ENCODE assay signal across 8 cellular contexts in the genomic region with DNA sequence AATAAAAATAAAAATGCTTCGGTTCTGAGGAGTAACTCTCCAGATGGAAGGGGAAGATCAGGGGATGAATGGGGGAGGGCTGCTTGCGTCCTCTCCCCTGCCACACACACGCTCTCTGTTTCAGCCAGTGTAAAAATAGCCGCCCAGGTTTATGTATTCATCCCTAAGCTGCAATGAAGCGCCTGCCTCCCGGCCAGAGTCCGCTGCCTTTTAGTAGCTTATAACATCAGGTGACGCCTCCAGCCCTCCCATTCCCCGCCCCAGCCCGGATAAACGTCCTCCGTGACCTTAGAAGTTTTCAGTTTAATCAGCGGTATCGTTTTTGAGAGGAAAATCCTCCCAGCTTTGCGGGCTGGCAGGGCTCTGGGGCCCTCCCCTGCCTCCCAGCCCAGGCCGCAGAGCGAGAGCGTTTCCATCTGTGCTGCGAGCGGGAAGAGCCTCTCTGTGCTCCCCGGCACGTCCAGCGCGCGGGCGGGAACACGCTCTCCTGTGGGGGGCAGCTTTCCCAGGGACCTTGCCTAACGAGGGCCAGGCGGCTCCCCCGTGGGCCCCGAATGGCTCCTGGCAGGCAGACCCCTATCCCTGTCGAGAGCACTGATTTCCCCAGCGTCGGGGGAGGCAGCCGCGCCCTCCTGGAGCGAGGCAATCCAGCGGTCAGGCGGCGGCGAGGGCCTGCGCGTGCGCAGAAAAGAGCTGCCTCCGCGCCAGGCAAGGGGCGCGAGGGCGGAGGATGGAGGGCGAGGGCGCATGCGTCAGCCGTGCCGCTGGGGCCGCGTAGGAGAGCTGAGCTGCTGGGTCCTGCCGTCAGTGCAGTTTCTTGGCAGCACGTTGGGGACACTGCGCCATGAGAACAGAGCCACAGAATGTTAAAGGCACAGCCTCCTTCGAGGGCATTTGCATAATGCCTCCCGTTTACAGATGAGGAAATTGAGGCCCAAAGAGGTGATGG.
DNase-seq lines count a peak whose midpoint lies in the region; ATAC-seq and TF ChIP-seq lines count a peak whose summit lies in the region.

No MANE protein-coding gene starts in this region.

- H3K79me2 ChIP-seq in neural progenitor cell (ENCODE audit: low read depth), result no peaks in the 10 kb centered on the region

- H3K27me3 Mint-ChIP-seq in Calu3 (ENCODE audit: unreplicated experiment) (no peaks in the 10 kb centered on the region), neural progenitor cell (ENCODE audit: insufficient read depth, low read depth) (peaks cover 6% of the 10 kb centered on the region)
- H3K27me3 Mint-ChIP-seq in activated T-cell treated with anti-CD3 and anti-CD28 coated beads, Interleukin-2, amount 50 U/mL, for 24 hours, result no peaks in the 10 kb centered on the region

- peak overlapping the region; percentile 75 for H3K4me2 ChIP-seq in neural progenitor cell

- H3K9ac ChIP-seq in neural progenitor cell, result no peak overlapping the region

- peak; percentile 72 for ATAC-seq in GM21619 (IDR thresholded peaks at IDR 0.05; ENCODE audit: unreplicated experiment)

- peaks cover 37% of the 10 kb centered on the region for H3K36me3 Mint-ChIP-seq in Calu3 (ENCODE audit: insufficient read depth, unreplicated experiment)
- H3K36me3 Mint-ChIP-seq in activated T-cell treated with anti-CD3 and anti-CD28 coated beads, Interleukin-2, amount 50 U/mL, for 24 hours (ENCODE audit: low read depth), result no peaks in the 10 kb centered on the region
- H3K36me3 Mint-ChIP-seq in neural progenitor cell, result no peaks in the 10 kb centered on the region

- DNase-seq in Calu3, result peak; percentile 100
- peak; percentile 95 for DNase-seq in KBM-7
- peak; percentile 94 for DNase-seq in activated T-cell treated with anti-CD3 and anti-CD28 coated beads, Interleukin-2, amount 50 U/mL, for 24 hours
- DNase-seq in fibroblast of the aortic adventitia (ENCODE audit: low read depth), result peak; percentile 98
- peak; percentile 96 for DNase-seq in neural progenitor cell (ENCODE audit: low spot score)
- DNase-seq in superior temporal gyrus (ENCODE audit: extremely low spot score), result peak; percentile 95
- DNase-seq in C1 segment of cervical spinal cord (lab: John Stamatoyannopoulos, UW), result no peak

- H3K4me3 Mint-ChIP-seq in Calu3 (ENCODE audit: low read depth, unreplicated experiment), result peak overlapping the region; percentile 83
- H3K4me3 Mint-ChIP-seq in activated T-cell treated with anti-CD3 and anti-CD28 coated beads, Interleukin-2, amount 50 U/mL, for 24 hours, result peak overlapping the region; percentile 74
- H3K4me3 Mint-ChIP-seq in neural progenitor cell, result peak overlapping the region; percentile 87

- CTCF ChIA-PET in Calu3 (lab: Charles Lee), result interaction anchor here (0.6 to 3.4 kb wide), 32 partner anchors 10 to 1045 kb away, joined by 3 to 49 read pairs (median 4); a partner anchor contains a TSS

- no peaks in the 10 kb centered on the region for H3K36me3 ChIP-seq in neural progenitor cell

- no peaks in the 10 kb centered on the region for H3K9me3 ChIP-seq in neural progenitor cell (ENCODE audit: low read depth)

- H3K4me1 Mint-ChIP-seq in Calu3 (ENCODE audit: low read depth, unreplicated experiment), result peaks cover 76% of the 10 kb centered on the region
- peaks cover 56% of the 10 kb centered on the region for H3K4me1 Mint-ChIP-seq in activated T-cell treated with anti-CD3 and anti-CD28 coated beads, Interleukin-2, amount 50 U/mL, for 24 hours (ENCODE audit: low read depth)
- peaks cover 31% of the 10 kb centered on the region for H3K4me1 Mint-ChIP-seq in neural progenitor cell

- peaks cover 6% of the 10 kb centered on the region for H3K27me3 ChIP-seq in neural progenitor cell

- H3K4me3 ChIP-seq in fibroblast of the aortic adventitia (ENCODE audit: low read depth, low read length) (peak overlapping the region; percentile 66), neural progenitor cell (peak overlapping the region; percentile 51)

- no TSS peak for BruUV-seq in Calu3 (replicated peaks; lab: Mats Ljungman, UMichigan)

- peak overlapping the region; percentile 83 for H2AFZ ChIP-seq in neural progenitor cell (replicated peaks)

- H3K27ac Mint-ChIP-seq in Calu3 (ENCODE audit: unreplicated experiment), result peak overlapping the region; percentile 94
- H3K27ac Mint-ChIP-seq in activated T-cell treated with anti-CD3 and anti-CD28 coated beads, Interleukin-2, amount 50 U/mL, for 24 hours, result peak overlapping the region; percentile 96
- H3K27ac Mint-ChIP-seq in neural progenitor cell, result peak overlapping the region; percentile 97

- in situ Hi-C loops in KBM-7 (cut with MboI; ENCODE audit: low pct_unique_long_range_greater_than_20kb, low sequenced_read_pairs), result loop anchor here (10.0 to 25.0 kb wide), 2 partner anchors 414 to 551 kb away; a partner anchor contains a TSS

- H3K9me3 Mint-ChIP-seq in Calu3 (ENCODE audit: low read depth, unreplicated experiment) (peaks cover 8% of the 10 kb centered on the region), neural progenitor cell (no peaks in the 10 kb centered on the region)
- no peaks in the 10 kb centered on the region for H3K9me3 Mint-ChIP-seq in activated T-cell treated with anti-CD3 and anti-CD28 coated beads, Interleukin-2, amount 50 U/mL, for 24 hours

- intact Hi-C loops in Calu3 (cut with micrococcal nuclease; ENCODE audit: unreplicated experiment), result loop anchor here (1.0 to 5.0 kb wide), 3 partner anchors 42 to 631 kb away; no protein-coding TSS in a partner anchor

- peak; percentile 49 for TF ChIP-seq CTCF in Calu3 (IDR thresholded peaks at IDR 0.05; ENCODE audit: unreplicated experiment)
- TF ChIP-seq CTCF in fibroblast of the aortic adventitia (IDR thresholded peaks at IDR 0.05; ENCODE audit: insufficient read depth, low read length), result no peak
- peak; percentile 26 for TF ChIP-seq CTCF in neural progenitor cell (IDR thresholded peaks at IDR 0.05)

- H3K4me1 ChIP-seq in neural progenitor cell, result peaks cover 13% of the 10 kb centered on the region

- H3F3A ChIP-seq in neural progenitor cell (ENCODE audit: low read depth), result peaks cover 9% of the 10 kb centered on the region

- H4K20me1 ChIP-seq in neural progenitor cell (ENCODE audit: low read depth), result no peaks in the 10 kb centered on the region

- H3K27ac ChIP-seq in neural progenitor cell, result peak overlapping the region; percentile 69

Comparison
In these comparisons a context has a peak if more than half of its experiments do, and no peak if none do; other contexts are left out.
1. DNase-seq: peak in Calu3 (single experiment), KBM-7 (single experiment), activated T-cell treated with anti-CD3 and anti-CD28 coated beads, Interleukin-2, amount 50 U/mL, for 24 hours (single experiment), fibroblast of the aortic adventitia (single experiment), neural progenitor cell (single experiment) and superior temporal gyrus (single experiment); none in C1 segment of cervical spinal cord (0 of 14).
2. Peak in every context shown above with its lines, with median percentiles within 50 percentile points of each other: H3K27ac Mint-ChIP-seq and H3K4me3 Mint-ChIP-seq.